In the genomic region with DNA sequence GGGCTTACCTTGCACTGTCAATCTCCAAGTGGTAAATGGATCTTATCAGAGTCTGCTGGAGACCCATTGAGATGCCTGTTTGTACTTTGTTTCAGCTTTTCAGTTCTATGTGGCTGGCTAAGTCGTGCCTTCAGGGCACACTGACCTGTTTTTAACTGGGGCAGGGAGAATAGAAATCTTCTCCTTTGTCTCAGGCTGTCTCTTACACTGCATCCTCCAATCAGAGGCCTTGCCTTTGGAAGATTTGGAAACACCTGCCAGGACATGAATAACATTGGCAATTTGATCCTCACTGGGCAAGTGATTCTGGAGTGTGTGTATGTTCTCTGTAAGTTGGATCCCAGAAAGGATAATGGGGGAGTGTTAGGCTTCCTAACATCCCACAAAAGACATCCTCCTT, we compare ENCODE assay signal across 1 cellular context.
TF ChIP-seq lines count a peak whose summit lies in the region.

No MANE protein-coding gene starts in this region.

TF ChIP-seq in GM23338, 12 proteins besides CTCF, POLR2A, EP300 and RAD21:
- TF ChIP-seq, protein P1, sequence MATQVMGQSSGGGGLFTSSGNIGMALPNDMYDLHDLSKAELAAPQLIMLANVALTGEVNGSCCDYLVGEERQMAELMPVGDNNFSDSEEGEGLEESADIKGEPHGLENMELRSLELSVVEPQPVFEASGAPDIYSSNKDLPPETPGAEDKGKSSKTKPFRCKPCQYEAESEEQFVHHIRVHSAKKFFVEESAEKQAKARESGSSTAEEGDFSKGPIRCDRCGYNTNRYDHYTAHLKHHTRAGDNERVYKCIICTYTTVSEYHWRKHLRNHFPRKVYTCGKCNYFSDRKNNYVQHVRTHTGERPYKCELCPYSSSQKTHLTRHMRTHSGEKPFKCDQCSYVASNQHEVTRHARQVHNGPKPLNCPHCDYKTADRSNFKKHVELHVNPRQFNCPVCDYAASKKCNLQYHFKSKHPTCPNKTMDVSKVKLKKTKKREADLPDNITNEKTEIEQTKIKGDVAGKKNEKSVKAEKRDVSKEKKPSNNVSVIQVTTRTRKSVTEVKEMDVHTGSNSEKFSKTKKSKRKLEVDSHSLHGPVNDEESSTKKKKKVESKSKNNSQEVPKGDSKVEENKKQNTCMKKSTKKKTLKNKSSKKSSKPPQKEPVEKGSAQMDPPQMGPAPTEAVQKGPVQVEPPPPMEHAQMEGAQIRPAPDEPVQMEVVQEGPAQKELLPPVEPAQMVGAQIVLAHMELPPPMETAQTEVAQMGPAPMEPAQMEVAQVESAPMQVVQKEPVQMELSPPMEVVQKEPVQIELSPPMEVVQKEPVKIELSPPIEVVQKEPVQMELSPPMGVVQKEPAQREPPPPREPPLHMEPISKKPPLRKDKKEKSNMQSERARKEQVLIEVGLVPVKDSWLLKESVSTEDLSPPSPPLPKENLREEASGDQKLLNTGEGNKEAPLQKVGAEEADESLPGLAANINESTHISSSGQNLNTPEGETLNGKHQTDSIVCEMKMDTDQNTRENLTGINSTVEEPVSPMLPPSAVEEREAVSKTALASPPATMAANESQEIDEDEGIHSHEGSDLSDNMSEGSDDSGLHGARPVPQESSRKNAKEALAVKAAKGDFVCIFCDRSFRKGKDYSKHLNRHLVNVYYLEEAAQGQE (IDR thresholded peaks at IDR 0.05; ENCODE audit: unreplicated experiment): no peak
- TF ChIP-seq CREB1 (CRISPR knock-in tag; IDR thresholded peaks at IDR 0.05; ENCODE audit: low read depth): no peak
- no peak for TF ChIP-seq EZH2phosphoT487 (IDR thresholded peaks at IDR 0.05; ENCODE audit: unreplicated experiment)
- TF ChIP-seq ZNF114 (CRISPR knock-in tag; IDR thresholded peaks at IDR 0.05): no peak
- TF ChIP-seq NANOG (IDR thresholded peaks at IDR 0.05; ENCODE audit: borderline replicate concordance): no peak
- TF ChIP-seq POLR2AphosphoS5 (IDR thresholded peaks at IDR 0.05; ENCODE audit: low read depth): no peak
- TF ChIP-seq STAT1 (IDR thresholded peaks at IDR 0.05; ENCODE audit: unreplicated experiment): no peak
- TF ChIP-seq, protein P2, sequence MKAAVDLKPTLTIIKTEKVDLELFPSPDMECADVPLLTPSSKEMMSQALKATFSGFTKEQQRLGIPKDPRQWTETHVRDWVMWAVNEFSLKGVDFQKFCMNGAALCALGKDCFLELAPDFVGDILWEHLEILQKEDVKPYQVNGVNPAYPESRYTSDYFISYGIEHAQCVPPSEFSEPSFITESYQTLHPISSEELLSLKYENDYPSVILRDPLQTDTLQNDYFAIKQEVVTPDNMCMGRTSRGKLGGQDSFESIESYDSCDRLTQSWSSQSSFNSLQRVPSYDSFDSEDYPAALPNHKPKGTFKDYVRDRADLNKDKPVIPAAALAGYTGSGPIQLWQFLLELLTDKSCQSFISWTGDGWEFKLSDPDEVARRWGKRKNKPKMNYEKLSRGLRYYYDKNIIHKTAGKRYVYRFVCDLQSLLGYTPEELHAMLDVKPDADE (IDR thresholded peaks at IDR 0.05): no peak
- no peak for TF ChIP-seq ZNF331 (CRISPR knock-in tag; IDR thresholded peaks at IDR 0.05; ENCODE audit: low read depth)
